17 cellular contexts compared by ENCODE assay signal in genomic region chr20:46572181-46572580, GRCh38. TPM values are rescaled to one million over a fixed set of nuclear protein-coding genes. Genes with fewer than 3 reads are reported as not detected.
A peak's percentile ranks its signal among the peaks of the same experiment; 100 is the strongest.
DNase-seq lines count a peak whose midpoint lies in the region; TF ChIP-seq lines count a peak whose summit lies in the region.
"Had no signal": no experiment of that assay in that cellular context is flagged by ENCODE, and none has a peak within 500 bp of the region (broad histone marks: within the 10 kb centered on the region; RNA-seq: fewer than 3 reads in every experiment).

No MANE protein-coding gene starts in this region.

- H3K27ac ChIP-seq in layer of hippocampus (ENCODE audit: low read depth, low read length) (peak overlapping the region; percentile 99), stomach (peak overlapping the region in 1 of 5 donors; percentile 43), vagina (no peak overlapping the region)
- H3K27ac ChIP-seq: adrenal gland, HL-60, parathyroid adenoma had no signal

- H3K9me3 Mint-ChIP-seq in brain = no peaks in the 10 kb centered on the region
- no peaks in the 10 kb centered on the region for H3K9me3 Mint-ChIP-seq in activated naive CD4-positive, alpha-beta T cell treated with anti-CD3 and anti-CD28 coated beads, Interleukin-2, amount 10 ng/mL, durations not matched to agents 7 days and 5 days
- H3K9me3 Mint-ChIP-seq: CD8-positive, alpha-beta T cell had no signal

- H3K36me3 ChIP-seq in stomach (no peaks in the 10 kb centered on the region), vagina (no peaks in the 10 kb centered on the region)
- H3K36me3 ChIP-seq: adrenal gland had no signal

- no peaks in the 10 kb centered on the region for H3K27me3 ChIP-seq in layer of hippocampus (ENCODE audit: control insufficient read depth, insufficient read depth, low read length)
- H3K27me3 ChIP-seq in stomach = no peaks in the 10 kb centered on the region
- no peaks in the 10 kb centered on the region for H3K27me3 ChIP-seq in vagina
- H3K27me3 ChIP-seq: adrenal gland had no signal

- H3K4me1 Mint-ChIP-seq in brain = peaks cover 44% of the 10 kb centered on the region
- H3K4me1 Mint-ChIP-seq in activated naive CD4-positive, alpha-beta T cell treated with anti-CD3 and anti-CD28 coated beads, Interleukin-2, amount 10 ng/mL, durations not matched to agents 7 days and 5 days = peaks cover 3% of the 10 kb centered on the region

- TF ChIP-seq POLR2A in stomach (IDR thresholded peaks at IDR 0.05) (no peak), vagina (IDR thresholded peaks at IDR 0.05) (no peak)

- H3K9me3 ChIP-seq in stomach (no peaks in the 10 kb centered on the region), vagina (no peaks in the 10 kb centered on the region)
- H3K9me3 ChIP-seq: adrenal gland had no signal

- no peak overlapping the region for H3K4me3 ChIP-seq in stomach
- H3K4me3 ChIP-seq in vagina = no peak overlapping the region
- H3K4me3 ChIP-seq: adrenal gland, lung had no signal

- intact Hi-C loops in stomach (cut with DNase I; ENCODE audit: low total_unique reads) (no loop called here), vagina (cut with DNase I) (no loop called here)

- H3K36me3 Mint-ChIP-seq in brain = no peaks in the 10 kb centered on the region
- no peaks in the 10 kb centered on the region for H3K36me3 Mint-ChIP-seq in activated naive CD4-positive, alpha-beta T cell treated with anti-CD3 and anti-CD28 coated beads, Interleukin-2, amount 10 ng/mL, durations not matched to agents 7 days and 5 days
- H3K36me3 Mint-ChIP-seq: CD8-positive, alpha-beta T cell had no signal

- TF ChIP-seq CTCF in brain (conservative IDR thresholded peaks at IDR 0.05) (no peak), stomach (IDR thresholded peaks at IDR 0.05) (no peak), vagina (IDR thresholded peaks at IDR 0.05) (no peak)

- DNase-seq in NCI-H2029 treated with DMSO at 0.1 percent for 48 hours (lab: John Stamatoyannopoulos, UW) (peak; percentile 56), stomach (peak; percentile 70), vagina (ENCODE audit: extremely low spot score in 2 of 2) (no peak), GM19238 (ENCODE audit: insufficient read length, low spot score) (no peak)
- DNase-seq in activated naive CD4-positive, alpha-beta T cell treated with anti-CD3 and anti-CD28 coated beads, Interleukin-2, amount 10 ng/mL, durations not matched to agents 7 days and 5 days = no peak
- no peak for DNase-seq in activated effector memory CD4-positive, alpha-beta T cell treated with Interleukin-2 at 50 U/mL for 16 hours
- DNase-seq: CD8-positive, alpha-beta T cell; effector memory CD4-positive, alpha-beta T cell; stimulated activated CD4-positive, alpha-beta T cell treated with anti-CD3 and anti-CD28 coated beads, Interleukin-4, amount 100 ng/mL, for 24 hours; stimulated activated naive CD4-positive, alpha-beta T cell treated with Interleukin-2 at 50 U/mL for 16 hours had no signal

- peaks cover 3% of the 10 kb centered on the region for H3K27me3 Mint-ChIP-seq in brain
- H3K27me3 Mint-ChIP-seq in activated naive CD4-positive, alpha-beta T cell treated with anti-CD3 and anti-CD28 coated beads, Interleukin-2, amount 10 ng/mL, durations not matched to agents 7 days and 5 days = peaks cover 68% of the 10 kb centered on the region

- no peak for TF ChIP-seq EP300 in stomach (IDR thresholded peaks at IDR 0.05)

- WGBS in stomach, 5 donors = 9 to 30% (median 19%) methylated on average over 6 to 7 of the region's 7 CpGs

- H3K4me3 Mint-ChIP-seq in brain = no peak overlapping the region
- H3K4me3 Mint-ChIP-seq in activated naive CD4-positive, alpha-beta T cell treated with anti-CD3 and anti-CD28 coated beads, Interleukin-2, amount 10 ng/mL, durations not matched to agents 7 days and 5 days = no peak overlapping the region
- H3K4me3 Mint-ChIP-seq: CD8-positive, alpha-beta T cell had no signal

- peak overlapping the region; percentile 43 to 86 (median 69) for H3K27ac Mint-ChIP-seq in brain
- H3K27ac Mint-ChIP-seq in activated naive CD4-positive, alpha-beta T cell treated with anti-CD3 and anti-CD28 coated beads, Interleukin-2, amount 10 ng/mL, durations not matched to agents 7 days and 5 days = no peak overlapping the region
- H3K27ac Mint-ChIP-seq: CD8-positive, alpha-beta T cell had no signal

- peaks cover 8 to 25% (median 14%) of the 10 kb centered on the region in 4 donors for H3K4me1 ChIP-seq in stomach
- H3K4me1 ChIP-seq in vagina = no peaks in the 10 kb centered on the region
- H3K4me1 ChIP-seq: adrenal gland had no signal

- CTCF ChIA-PET in activated naive CD4-positive, alpha-beta T cell treated with anti-CD3 and anti-CD28 coated beads, Interleukin-2, amount 10 ng/mL, durations not matched to agents 7 days and 5 days (lab: Charles Lee) = interaction anchor here (1.2 to 2.9 kb wide), 2 partner anchors 10 to 22 kb away, joined by 3 to 7 read pairs; partner anchors contain the start of gene OCSTAMP

RNA-seq across cellular contexts. Expression of gene OCSTAMP, which starts 21.7 kb away (rescaled TPM):
- not detected for polyA plus RNA-seq in brain (ENCODE audit: insufficient read depth, low read depth, low replicate concordance)
- not detected for total RNA-seq in stomach
- polyA plus RNA-seq in stomach = not detected
- total RNA-seq in vagina = not detected
- total RNA-seq: adrenal gland; CD8-positive, alpha-beta T cell; NCI-H460 had no signal
- polyA plus RNA-seq: lung had no signal

RNA-seq across cellular contexts. Expression of gene ZNF334, which starts 58.8 kb away (rescaled TPM):
- polyA plus RNA-seq in brain (ENCODE audit: insufficient read depth, low read depth, low replicate concordance) (2.2 TPM), stomach (1 to 10 TPM; 1.6 to 4.4 (median 2.0) TPM)
- total RNA-seq in stomach (10 to 100 TPM in 2 of 5 donors, 1 to 10 TPM in 3; 1.4 to 12.8 (median 5.4) TPM), vagina (5.4 TPM)

Comparison
In these comparisons a context has a peak if more than half of its experiments do, and no peak if none do; other contexts are left out.
1. DNase-seq: peak in NCI-H2029 treated with DMSO at 0.1 percent for 48 hours (single experiment) and stomach (single experiment); none in vagina (0 of 2), activated naive CD4-positive, alpha-beta T cell treated with anti-CD3 and anti-CD28 coated beads, Interleukin-2, amount 10 ng/mL, durations not matched to agents 7 days and 5 days (single experiment), activated effector memory CD4-positive, alpha-beta T cell treated with Interleukin-2 at 50 U/mL for 16 hours (single experiment) and GM19238 (single experiment).